In genomic region chr2:69162121-69162520, GRCh38 we compare ENCODE assay signal across 23 cellular contexts.
DNase-seq lines count a peak whose midpoint lies in the region; ATAC-seq and TF ChIP-seq lines count a peak whose summit lies in the region.
"Had no signal": no experiment of that assay in that cellular context is flagged by ENCODE, and none has a peak within 500 bp of the region (broad histone marks: within the 10 kb centered on the region; RNA-seq: fewer than 3 reads in every experiment).

No MANE protein-coding gene starts in this region.

- DNase-seq in HL-60 (ENCODE audit: low read depth in 1 of 2, low spot score in 1 of 2) = no peak
- no peak for DNase-seq in chondrocyte (ENCODE audit: low spot score)
- no peak for DNase-seq in nephron progenitor cell
- no peak for DNase-seq in uterus
- DNase-seq in activated CD8-positive, alpha-beta memory T cell treated with anti-CD3 and anti-CD28 coated beads for 24 hours = no peak
- no peak for DNase-seq in iPS-NIHi11 (ENCODE audit: low spot score)
- no peak for DNase-seq in activated naive CD4-positive, alpha-beta T cell treated with anti-CD3 and anti-CD28 coated beads, Interleukin-2, amount 50 U/mL, for 72 hours (ENCODE audit: low spot score in 2 of 2)
- DNase-seq: activated CD4-positive, CD25-positive, alpha-beta regulatory T cell treated with anti-CD3 and anti-CD28 coated beads, Interleukin-2, amount 50 U/mL, for 72 hours; activated naive CD8-positive, alpha-beta T cell treated with anti-CD3 and anti-CD28 coated beads, Interleukin-2, amount 50 U/mL, for 24 hours; central memory CD4-positive, alpha-beta T cell; effector memory CD8-positive, alpha-beta T cell; GDM1; H7; heart left ventricle; NCI-H1436; NCI-H82; Peyer's patch; stimulated activated naive CD4-positive, alpha-beta T cell; T-helper 9 cell had no signal

- no peaks in the 10 kb centered on the region for H3K9me3 ChIP-seq in uterus
- H3K9me3 ChIP-seq: heart left ventricle, Peyer's patch had no signal

- peaks cover under 1 to 29% of the 10 kb centered on the region in 2 donors for H3K4me1 ChIP-seq in uterus

- TF ChIP-seq CTCF in HL-60 (IDR thresholded peaks at IDR 0.05; ENCODE audit: insufficient read depth, low read length) = no peak
- no peak for TF ChIP-seq CTCF in chondrocyte (IDR thresholded peaks at IDR 0.05)
- no peak for TF ChIP-seq CTCF in nephron progenitor cell (IDR thresholded peaks at IDR 0.05)
- TF ChIP-seq CTCF in uterus (IDR thresholded peaks at IDR 0.05) = no peak

- H3K4me1 Mint-ChIP-seq in chondrocyte (ENCODE audit: low read depth) (peaks cover 59% of the 10 kb centered on the region), nephron progenitor cell (peaks cover 26% of the 10 kb centered on the region)
- H3K4me1 Mint-ChIP-seq: activated T-helper 17 cell treated with anti-CD3 and anti-CD28 coated beads, Interleukin-2, amount 50 U/mL, for 72 hours had no signal

- no peaks in the 10 kb centered on the region for H3K27me3 ChIP-seq in HL-60 (ENCODE audit: insufficient read depth, poor library complexity, severe bottlenecking)
- no peaks in the 10 kb centered on the region for H3K27me3 ChIP-seq in uterus
- H3K27me3 ChIP-seq: heart left ventricle, Peyer's patch had no signal

- H3K27ac Mint-ChIP-seq in chondrocyte (ENCODE audit: unreplicated experiment) = peak overlapping the region; percentile 90
- peak overlapping the region; percentile 90 for H3K27ac Mint-ChIP-seq in nephron progenitor cell
- H3K27ac Mint-ChIP-seq in activated naive CD4-positive, alpha-beta T cell treated with anti-CD3 and anti-CD28 coated beads, Interleukin-2, amount 50 U/mL, for 72 hours = no peak overlapping the region
- H3K27ac Mint-ChIP-seq: activated naive CD8-positive, alpha-beta T cell treated with anti-CD3 and anti-CD28 coated beads, Interleukin-2, amount 50 U/mL, for 24 hours; activated T-helper 17 cell treated with anti-CD3 and anti-CD28 coated beads, Interleukin-2, amount 50 U/mL, for 72 hours; B cell; effector memory CD8-positive, alpha-beta T cell; memory B cell had no signal

- H3K27ac ChIP-seq in HL-60 (replicated peaks) (peak overlapping the region; percentile 56), uterus (peak overlapping the region; percentile 38 to 83)
- H3K27ac ChIP-seq: SK-N-MC had no signal

- no peak overlapping the region for H3K4me3 ChIP-seq in HL-60 (replicated peaks; ENCODE audit: insufficient read depth, low read length)
- H3K4me3 ChIP-seq in uterus = no peak overlapping the region
- H3K4me3 ChIP-seq: heart left ventricle, Peyer's patch, SK-N-MC had no signal

- intact Hi-C loops in uterus (cut with DNase I; ENCODE audit: low total_unique reads) = no loop called here

- H3K27me3 Mint-ChIP-seq in chondrocyte (ENCODE audit: low read depth) (no peaks in the 10 kb centered on the region), nephron progenitor cell (ENCODE audit: low read depth, poor library complexity) (no peaks in the 10 kb centered on the region)

- H3K36me3 Mint-ChIP-seq in chondrocyte (ENCODE audit: low read depth) (peaks cover 35% of the 10 kb centered on the region), nephron progenitor cell (ENCODE audit: low read depth) (peaks cover 52% of the 10 kb centered on the region)
- H3K36me3 Mint-ChIP-seq in activated naive CD4-positive, alpha-beta T cell treated with anti-CD3 and anti-CD28 coated beads, Interleukin-2, amount 50 U/mL, for 72 hours = no peaks in the 10 kb centered on the region
- H3K36me3 Mint-ChIP-seq: memory B cell had no signal

- ATAC-seq in activated naive CD4-positive, alpha-beta T cell treated with anti-CD3 and anti-CD28 coated beads, Interleukin-2, amount 50 U/mL, for 72 hours = no peak
- ATAC-seq: activated naive CD8-positive, alpha-beta T cell treated with anti-CD3 and anti-CD28 coated beads, Interleukin-2, amount 50 U/mL, for 24 hours; activated T-helper 17 cell treated with anti-CD3 and anti-CD28 coated beads, Interleukin-2, amount 50 U/mL, for 72 hours; effector memory CD8-positive, alpha-beta T cell; heart left ventricle had no signal

- TF ChIP-seq POLR2A in uterus (IDR thresholded peaks at IDR 0.05) = no peak

- H3K9me3 Mint-ChIP-seq in chondrocyte (ENCODE audit: low read depth) (no peaks in the 10 kb centered on the region), nephron progenitor cell (no peaks in the 10 kb centered on the region)
- no peaks in the 10 kb centered on the region for H3K9me3 Mint-ChIP-seq in activated naive CD4-positive, alpha-beta T cell treated with anti-CD3 and anti-CD28 coated beads, Interleukin-2, amount 50 U/mL, for 72 hours
- H3K9me3 Mint-ChIP-seq: activated naive CD8-positive, alpha-beta T cell treated with anti-CD3 and anti-CD28 coated beads, Interleukin-2, amount 50 U/mL, for 24 hours; activated T-helper 17 cell treated with anti-CD3 and anti-CD28 coated beads, Interleukin-2, amount 50 U/mL, for 72 hours; effector memory CD8-positive, alpha-beta T cell; memory B cell had no signal

- no peak overlapping the region for H3K4me3 Mint-ChIP-seq in chondrocyte (ENCODE audit: unreplicated experiment)
- H3K4me3 Mint-ChIP-seq in nephron progenitor cell = no peak overlapping the region
- H3K4me3 Mint-ChIP-seq: activated naive CD8-positive, alpha-beta T cell treated with anti-CD3 and anti-CD28 coated beads, Interleukin-2, amount 50 U/mL, for 24 hours; activated T-helper 17 cell treated with anti-CD3 and anti-CD28 coated beads, Interleukin-2, amount 50 U/mL, for 72 hours; B cell; effector memory CD8-positive, alpha-beta T cell; memory B cell had no signal

- H3K36me3 ChIP-seq in uterus = no peaks in the 10 kb centered on the region
- H3K36me3 ChIP-seq: Peyer's patch had no signal

Comparison
In these comparisons a context has a peak if more than half of its experiments do, and no peak if none do; other contexts are left out.
1. H3K27ac Mint-ChIP-seq: peak in chondrocyte (single experiment) and nephron progenitor cell (single experiment); none in activated naive CD4-positive, alpha-beta T cell treated with anti-CD3 and anti-CD28 coated beads, Interleukin-2, amount 50 U/mL, for 72 hours (0 of 2).